In genomic region chr14:92551066-92551841, GRCh38 we compare ENCODE assay signal across 10 cellular contexts. TPM values are rescaled to one million over a fixed set of nuclear protein-coding genes. Genes with fewer than 3 reads are reported as not detected.
A peak's percentile ranks its signal among the peaks of the same experiment; 100 is the strongest.
DNase-seq lines count a peak whose midpoint lies in the region; ATAC-seq, FAIRE-seq and TF ChIP-seq lines count a peak whose summit lies in the region.
"Had no signal": no experiment of that assay in that cellular context is flagged by ENCODE, and none has a peak within 500 bp of the region (broad histone marks: within the 10 kb centered on the region; RNA-seq: fewer than 3 reads in every experiment).

No MANE protein-coding gene starts in this region.

- intact Hi-C loops in OCI-LY7 (cut with micrococcal nuclease; ENCODE audit: unreplicated experiment): no loop called here
- intact Hi-C loops in left cardiac atrium (cut with DNase I): no loop called here

- H3K79me2 ChIP-seq in OCI-LY7 (ENCODE audit: insufficient read depth, low read depth, low read length): no peaks in the 10 kb centered on the region

- CTCF ChIA-PET in OCI-LY7 (lab: Charles Lee; ENCODE audit: unreplicated experiment): no interaction called here

- H3K9me3 ChIP-seq in OCI-LY7 (ENCODE audit: low read length) (no peaks in the 10 kb centered on the region), small intestine (ENCODE audit: control insufficient read depth, low read depth) (no peaks in the 10 kb centered on the region)

- ATAC-seq in GM19025 (IDR thresholded peaks at IDR 0.05; ENCODE audit: low read depth, unreplicated experiment) (peak; percentile 52), HG02973 (IDR thresholded peaks at IDR 0.05; ENCODE audit: unreplicated experiment) (peak; percentile 84), left cardiac atrium (no peak)

- H3K36me3 ChIP-seq in OCI-LY7 (ENCODE audit: insufficient read depth, low read length): no peaks in the 10 kb centered on the region
- H3K36me3 ChIP-seq in small intestine (ENCODE audit: control insufficient read depth in 2 of 2, insufficient read depth in 2 of 2, low read length in 2 of 2): no peaks in the 10 kb centered on the region

- peaks cover 34% of the 10 kb centered on the region for H3K4me1 ChIP-seq in OCI-LY7 (ENCODE audit: insufficient read depth, low read length, poor library complexity, severe bottlenecking)
- no peaks in the 10 kb centered on the region for H3K4me1 ChIP-seq in small intestine (ENCODE audit: control insufficient read depth in 2 of 2, insufficient read depth in 1 of 2, low read depth in 1 of 2, low read length in 1 of 2)

- peak overlapping the region; percentile 41 for H3K4me2 ChIP-seq in OCI-LY7 (ENCODE audit: low read length)

- WGBS in small intestine, 3 donors: 70 to 85% (median 70%) methylated on average over 13 of the region's 13 CpGs

- peak overlapping the region; percentile 48; the same call in 1 of the 2 replicates for H2AFZ ChIP-seq in OCI-LY7 (ENCODE audit: low read length)

- H3K9me2 ChIP-seq in OCI-LY7 (ENCODE audit: insufficient read depth, low read length): no peaks in the 10 kb centered on the region

- FAIRE-seq in small intestine (lab: Jason Lieb, UNC) (no peak), HTR-8/SVneo (lab: Jason Lieb, UNC) (no peak)

- H4K20me1 ChIP-seq in OCI-LY7 (ENCODE audit: insufficient read depth, low read length): no peaks in the 10 kb centered on the region

- no TSS peak for BruUV-seq in OCI-LY7 (replicated peaks; lab: Mats Ljungman, UMichigan)

- no peak overlapping the region for H3K4me3 ChIP-seq in OCI-LY7 (ENCODE audit: low read depth, low read length, poor library complexity, severe bottlenecking)
- H3K4me3 ChIP-seq in small intestine (ENCODE audit: low read depth in 1 of 2, low read length in 2 of 2): no peak overlapping the region

- POLR2A ChIA-PET in OCI-LY7 (lab: Charles Lee): no interaction called here

- DNase-seq in OCI-LY7 (ENCODE audit: low spot score) (peak; percentile 54), small intestine (peak; percentile 27), HTR-8/SVneo (ENCODE audit: insufficient read length, low spot score) (no peak), left cardiac atrium (no peak), occipital lobe (lab: John Stamatoyannopoulos, UW) (no peak)
- DNase-seq in stimulated activated CD8-positive, alpha-beta memory T cell treated with anti-CD3 and anti-CD28 coated beads, Interleukin-4, amount 100 ng/mL, for 48 hours: no peak
- DNase-seq: activated gamma-delta T cell treated with Interleukin-2 at 50 U/mL for 16 hours, IMR-90 had no signal

- H3K27ac ChIP-seq in OCI-LY7 (ENCODE audit: low read depth, low read length, poor library complexity, severe bottlenecking): no peak overlapping the region
- H3K27ac ChIP-seq in small intestine (ENCODE audit: low read depth in 1 of 2, low read length in 1 of 2): no peak overlapping the region

- no peaks in the 10 kb centered on the region for H3K27me3 ChIP-seq in small intestine (ENCODE audit: control insufficient read depth in 2 of 2, insufficient read depth in 2 of 2, low read length in 2 of 2)

- peak; percentile 61 for TF ChIP-seq CTCF in OCI-LY7 (conservative IDR thresholded peaks at IDR 0.05; ENCODE audit: low read length)

RNA-seq across cellular contexts. Expression of gene RIN3, which starts 37.7 kb away (rescaled TPM):
- not detected in 2 replicates for total RNA-seq in OCI-LY7 (2014; rRNA removed; shearing (Covaris generic))
- total RNA-seq in OCI-LY7 (2022) (not detected in 2 replicates), left cardiac atrium (10 to 100 TPM; 19.1 to 19.9 TPM), occipital lobe (1.4 TPM)
- polyA plus RNA-seq in small intestine: 10 to 100 TPM in 1 of 3 donors, 1 to 10 TPM in 2; 1.8 to 14.7 (median 9.5) TPM

Comparison
In these comparisons a context has a peak if more than half of its experiments do, and no peak if none do; other contexts are left out.
1. ATAC-seq: peak in GM19025 (single experiment) and HG02973 (single experiment); none in left cardiac atrium (0 of 2).
2. DNase-seq: peak in OCI-LY7 (single experiment) and small intestine (single experiment); none in HTR-8/SVneo (single experiment), left cardiac atrium (single experiment), stimulated activated CD8-positive, alpha-beta memory T cell treated with anti-CD3 and anti-CD28 coated beads, Interleukin-4, amount 100 ng/mL, for 48 hours (single experiment) and occipital lobe (single experiment).